ENCODE assay signal across 18 cellular contexts in the genomic region with DNA sequence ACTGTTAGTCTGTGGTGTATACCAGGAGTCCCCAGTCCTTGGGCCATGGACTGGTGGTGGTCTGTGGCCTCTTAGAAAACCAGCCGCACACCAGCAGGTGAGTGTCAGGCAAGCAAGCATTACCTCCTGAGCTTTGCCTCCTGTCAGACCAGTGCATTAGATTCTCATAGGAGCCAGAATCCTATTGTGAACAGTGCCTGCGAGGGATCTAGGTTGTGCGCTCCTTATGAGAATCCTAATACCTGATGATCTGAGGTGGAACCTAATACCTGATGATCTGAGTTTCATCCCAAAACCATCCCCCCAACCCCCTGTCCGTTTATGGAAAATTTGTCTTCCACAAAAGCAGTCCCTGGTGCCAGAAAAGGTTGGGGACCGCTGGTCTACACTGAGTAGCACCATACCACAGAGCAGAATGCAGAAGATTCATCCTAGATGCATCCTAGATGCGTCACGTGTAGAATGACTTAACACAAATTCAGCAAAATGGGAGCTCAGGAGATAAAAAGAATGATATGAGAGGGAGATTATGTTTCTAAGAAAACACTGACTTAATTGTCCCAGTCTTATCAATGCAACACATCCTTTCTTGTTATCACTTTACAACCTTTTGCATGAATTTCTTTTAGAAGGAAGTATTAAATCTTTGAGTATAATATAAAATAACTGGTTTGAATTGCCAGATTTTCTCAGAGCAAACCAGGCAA.
"Had no signal": no experiment of that assay in that cellular context is flagged by ENCODE, and none has a peak within 500 bp of the region (broad histone marks: within the 10 kb centered on the region; RNA-seq: fewer than 3 reads in every experiment).

No MANE protein-coding gene starts in this region.

- H3K4me3 ChIP-seq: smooth muscle cell, tibial artery had no signal

- H3K27me3 Mint-ChIP-seq: activated CD4-positive, alpha-beta T cell treated with anti-CD3 and anti-CD28 coated beads, Interleukin-2, amount 10 ng/mL, durations not matched to agents 7 days and 5 days had no signal

- H3K79me2 ChIP-seq: parathyroid adenoma had no signal

- H3K4me3 Mint-ChIP-seq: activated CD4-positive, alpha-beta T cell treated with anti-CD3 and anti-CD28 coated beads, Interleukin-2, amount 10 ng/mL, durations not matched to agents 7 days and 5 days; activated CD8-positive, alpha-beta T cell treated with anti-CD3 and anti-CD28 coated beads, Interleukin-2, amount 10 ng/mL, durations not matched to agents 7 days and 5 days; activated T-cell treated with anti-CD3 and anti-CD28 coated beads, Interleukin-2, amount 50 U/mL, for 4 hours; T-helper 2 cell treated with Interferon-gamma antibody and Interleukin-4, amounts not matched to agents 5 μg/mL and 100 μg/mL, for 36 hours had no signal

- H2AFZ ChIP-seq: parathyroid adenoma had no signal

- ATAC-seq: activated CD8-positive, alpha-beta T cell treated with anti-CD3 and anti-CD28 coated beads, Interleukin-2, amount 10 ng/mL, durations not matched to agents 7 days and 5 days; activated T-cell treated with anti-CD3 and anti-CD28 coated beads, Interleukin-2, amount 50 U/mL, for 4 hours; left ventricle myocardium superior; sciatic nerve had no signal

- FAIRE-seq: TTC549 had no signal

- H3K9me3 Mint-ChIP-seq: activated CD4-positive, alpha-beta T cell treated with anti-CD3 and anti-CD28 coated beads, Interleukin-2, amount 10 ng/mL, durations not matched to agents 7 days and 5 days; activated T-cell treated with anti-CD3 and anti-CD28 coated beads, Interleukin-2, amount 50 U/mL, for 4 hours; T-helper 2 cell treated with Interferon-gamma antibody and Interleukin-4, amounts not matched to agents 5 μg/mL and 100 μg/mL, for 36 hours had no signal

- H3K4me1 ChIP-seq: parathyroid adenoma, tibial artery had no signal

- H3K4me2 ChIP-seq: smooth muscle cell had no signal

- DNase-seq: activated CD4-positive, alpha-beta T cell treated with anti-CD3 and anti-CD28 coated beads, Interleukin-2, amount 10 ng/mL, durations not matched to agents 7 days and 5 days; activated CD8-positive, alpha-beta T cell treated with anti-CD3 and anti-CD28 coated beads, Interleukin-2, amount 10 ng/mL, durations not matched to agents 7 days and 5 days; activated effector memory CD4-positive, alpha-beta T cell treated with Interleukin-2 at 50 U/mL for 16 hours; activated naive CD4-positive, alpha-beta T cell treated with anti-CD3 and anti-CD28 coated beads, Interleukin-2, amount 50 U/mL, for 16 hours; activated T-cell treated with anti-CD3 and anti-CD28 coated beads, Interleukin-2, amount 50 U/mL, for 4 hours; amygdala; dermis blood vessel endothelial cell; effector memory CD4-positive, alpha-beta T cell; foreskin fibroblast; left ventricle myocardium superior; stimulated activated CD4-positive, alpha-beta T cell treated with anti-CD3 and anti-CD28 coated beads, Interleukin-4, amount 100 ng/mL, for 1 hour; tibial artery had no signal

- H3K9me3 ChIP-seq: neutrophil, tibial artery had no signal

- H3K27ac Mint-ChIP-seq: activated CD4-positive, alpha-beta T cell treated with anti-CD3 and anti-CD28 coated beads, Interleukin-2, amount 10 ng/mL, durations not matched to agents 7 days and 5 days; activated CD8-positive, alpha-beta T cell treated with anti-CD3 and anti-CD28 coated beads, Interleukin-2, amount 10 ng/mL, durations not matched to agents 7 days and 5 days; T-helper 2 cell treated with Interferon-gamma antibody and Interleukin-4, amounts not matched to agents 5 μg/mL and 100 μg/mL, for 36 hours had no signal

- H3K27me3 ChIP-seq: neutrophil, tibial artery had no signal

- H3K27ac ChIP-seq: neutrophil, parathyroid adenoma, tibial artery had no signal
